Comparison of ENCODE assay signal across 1 cellular context in the genomic region with DNA sequence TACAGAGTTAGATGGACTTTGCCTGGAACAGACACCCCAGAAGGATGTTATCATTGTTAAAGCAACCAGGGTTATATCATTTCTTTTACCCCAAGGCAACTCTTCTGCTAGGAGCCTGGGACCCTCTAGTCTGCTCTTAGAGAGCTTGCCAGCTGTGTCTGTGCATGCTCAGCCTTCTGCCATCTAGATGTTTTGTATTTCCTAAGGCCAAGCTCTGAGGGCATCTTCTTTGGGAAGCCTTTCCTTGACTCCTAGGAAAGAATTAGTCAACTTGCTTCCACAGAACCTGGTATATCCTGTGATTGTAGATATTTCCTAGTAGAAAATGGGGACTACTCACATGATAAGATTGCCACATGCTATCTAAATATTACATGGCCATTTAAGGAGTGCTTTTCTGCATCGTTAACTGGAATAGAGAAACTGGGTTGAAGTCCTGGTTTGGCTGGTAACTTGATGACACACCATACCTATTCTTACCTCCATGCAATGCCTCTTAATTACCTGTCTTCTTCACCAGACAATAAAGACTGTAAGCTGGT.
TF ChIP-seq lines count a peak whose summit lies in the region.

No MANE protein-coding gene starts in this region.

TF ChIP-seq in K562, 482 proteins besides CTCF, POLR2A, EP300 and RAD21 (continued from another document):
- TF ChIP-seq, protein P1, sequence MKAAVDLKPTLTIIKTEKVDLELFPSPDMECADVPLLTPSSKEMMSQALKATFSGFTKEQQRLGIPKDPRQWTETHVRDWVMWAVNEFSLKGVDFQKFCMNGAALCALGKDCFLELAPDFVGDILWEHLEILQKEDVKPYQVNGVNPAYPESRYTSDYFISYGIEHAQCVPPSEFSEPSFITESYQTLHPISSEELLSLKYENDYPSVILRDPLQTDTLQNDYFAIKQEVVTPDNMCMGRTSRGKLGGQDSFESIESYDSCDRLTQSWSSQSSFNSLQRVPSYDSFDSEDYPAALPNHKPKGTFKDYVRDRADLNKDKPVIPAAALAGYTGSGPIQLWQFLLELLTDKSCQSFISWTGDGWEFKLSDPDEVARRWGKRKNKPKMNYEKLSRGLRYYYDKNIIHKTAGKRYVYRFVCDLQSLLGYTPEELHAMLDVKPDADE (conservative IDR thresholded peaks at IDR 0.05; ENCODE audit: control insufficient read depth, low read depth, low read length) = no peak
- TF ChIP-seq GTF2E2 (tag; IDR thresholded peaks at IDR 0.05) (no peak), STAT5A (IDR thresholded peaks at IDR 0.05; ENCODE audit: borderline replicate concordance, low read length) (no peak), NCOA4 (IDR thresholded peaks at IDR 0.05; ENCODE audit: partially characterized antibody) (no peak), PHF8 (IDR thresholded peaks at IDR 0.05; ENCODE audit: borderline replicate concordance, low read length) (no peak), ZNF79 (CRISPR knock-in tag; IDR thresholded peaks at IDR 0.05; ENCODE audit: low read depth) (no peak), ZNF766 (CRISPR knock-in tag; conservative IDR thresholded peaks at IDR 0.05) (0 out of 2 replicates have a peak, but pooled peaks have one; percentile 3), CHD4 (IDR thresholded peaks at IDR 0.05; ENCODE audit: insufficient read depth, insufficient replicate concordance, low read depth, low read length, poor library complexity, severe bottlenecking) (no peak), ETV1 (tag; conservative IDR thresholded peaks at IDR 0.05; ENCODE audit: low read depth) (0 out of 2 replicates have a peak, but pooled peaks have one; percentile 10), CBX8 (IDR thresholded peaks at IDR 0.05; ENCODE audit: borderline replicate concordance, extremely low read depth, low read depth, low read length, poor library complexity, severe bottlenecking) (no peak), GABPA (tag; conservative IDR thresholded peaks at IDR 0.05; ENCODE audit: low read depth) (0 out of 2 replicates have a peak, but pooled peaks have one; percentile 33)
- TF ChIP-seq, protein P2, sequence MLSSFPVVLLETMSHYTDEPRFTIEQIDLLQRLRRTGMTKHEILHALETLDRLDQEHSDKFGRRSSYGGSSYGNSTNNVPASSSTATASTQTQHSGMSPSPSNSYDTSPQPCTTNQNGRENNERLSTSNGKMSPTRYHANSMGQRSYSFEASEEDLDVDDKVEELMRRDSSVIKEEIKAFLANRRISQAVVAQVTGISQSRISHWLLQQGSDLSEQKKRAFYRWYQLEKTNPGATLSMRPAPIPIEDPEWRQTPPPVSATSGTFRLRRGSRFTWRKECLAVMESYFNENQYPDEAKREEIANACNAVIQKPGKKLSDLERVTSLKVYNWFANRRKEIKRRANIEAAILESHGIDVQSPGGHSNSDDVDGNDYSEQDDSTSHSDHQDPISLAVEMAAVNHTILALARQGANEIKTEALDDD (IDR thresholded peaks at IDR 0.05) = peak; percentile 45; the same call in 1 of the 2 replicates
- TF ChIP-seq, protein P3, sequence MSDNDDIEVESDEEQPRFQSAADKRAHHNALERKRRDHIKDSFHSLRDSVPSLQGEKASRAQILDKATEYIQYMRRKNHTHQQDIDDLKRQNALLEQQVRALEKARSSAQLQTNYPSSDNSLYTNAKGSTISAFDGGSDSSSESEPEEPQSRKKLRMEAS (CRISPR knock-in tag; IDR thresholded peaks at IDR 0.05) = no peak
